In the genomic region with DNA sequence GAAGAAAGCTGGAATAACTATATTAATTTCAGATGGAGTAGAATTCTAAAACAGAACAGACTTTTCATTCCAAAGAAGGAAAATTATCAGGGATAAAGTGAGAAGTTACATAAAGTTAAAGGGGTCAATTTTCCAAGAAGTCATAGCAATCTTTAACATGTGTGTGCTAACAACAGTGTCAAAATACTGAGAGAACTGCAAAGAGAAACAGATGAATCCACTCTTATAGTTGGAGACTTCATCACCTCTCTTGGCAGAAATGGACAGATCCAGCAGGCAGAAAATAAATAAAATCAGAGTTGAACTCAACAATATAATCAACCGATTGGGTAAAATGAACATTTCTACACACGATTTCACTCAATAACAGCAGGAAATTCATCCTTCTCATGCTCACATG, we compare ENCODE assay signal across 8 cellular contexts. TPM values are rescaled to one million over a fixed set of nuclear protein-coding genes. Genes with fewer than 3 reads are reported as not detected.
"Had no signal": no experiment of that assay in that cellular context is flagged by ENCODE, and none has a peak within 500 bp of the region (broad histone marks: within the 10 kb centered on the region; RNA-seq: fewer than 3 reads in every experiment).

No MANE protein-coding gene starts in this region.

- H3K4me3 Mint-ChIP-seq: GM23338, H9, IgD-negative memory B cell had no signal

- H3K4me2 ChIP-seq: GM23338 had no signal

- H3K4me3 ChIP-seq: GM23338 had no signal

- ATAC-seq: GM23338, HepG2 had no signal

- H2AFZ ChIP-seq: GM23338 had no signal

- DNase-seq: H9, HCEC 1CT had no signal

- H3K4me1 Mint-ChIP-seq: GM23338, H9 had no signal

- H3K27ac ChIP-seq: HL-60 had no signal

- H3K27ac Mint-ChIP-seq: GM23338, H9, IgD-negative memory B cell had no signal

- H3K9me3 Mint-ChIP-seq: GM23338, H9 had no signal

RNA-seq across cellular contexts. Expression of a gene that starts 5.4 kb away (rescaled TPM):
- total RNA-seq: GM23338, H1, H9, HT1080 had no signal
- polyA plus RNA-seq: GM23338, H1, HepG2, IgD-negative memory B cell had no signal
